8 cellular contexts compared by ENCODE assay signal in the genomic region with DNA sequence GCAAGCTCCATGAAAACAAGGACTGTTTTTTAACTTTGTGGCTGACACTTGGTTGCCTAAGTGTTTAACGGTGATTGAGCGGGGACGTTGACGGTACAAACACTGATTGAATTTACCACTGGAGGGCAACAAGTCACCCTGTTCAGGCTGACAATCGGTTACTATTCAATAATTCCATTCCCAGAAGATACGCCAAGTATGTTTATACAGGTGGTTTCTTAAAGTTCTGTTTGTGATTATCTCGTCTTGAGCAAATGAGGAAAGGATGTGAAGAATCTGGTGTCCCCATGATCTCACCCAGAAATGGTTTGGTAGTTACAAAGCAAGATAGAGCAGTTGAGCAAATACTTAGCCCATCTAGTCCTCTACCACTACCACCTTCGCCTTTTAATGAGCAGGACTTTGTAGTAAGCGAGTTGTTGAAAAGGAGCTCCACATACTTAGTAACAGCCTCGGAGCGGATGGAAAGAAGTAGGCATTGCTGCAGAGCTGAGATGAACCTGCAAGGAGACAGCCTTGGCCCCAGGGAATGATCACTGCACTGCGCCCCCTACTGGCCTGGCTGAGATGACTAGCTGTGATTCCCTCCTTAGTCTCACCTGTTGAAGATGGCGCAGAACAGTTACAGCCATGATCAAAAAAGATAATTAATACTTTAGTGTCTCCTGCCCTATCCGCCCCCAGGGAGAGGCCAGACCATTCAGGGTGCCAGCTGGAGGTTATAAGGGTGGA. TPM values are rescaled to one million over a fixed set of nuclear protein-coding genes. Genes with fewer than 3 reads are reported as not detected.
DNase-seq lines count a peak whose midpoint lies in the region; ATAC-seq, FAIRE-seq and TF ChIP-seq lines count a peak whose summit lies in the region.

No MANE protein-coding gene starts in this region.

- intact Hi-C loops in kidney (cut with DNase I), result no loop called here

- CTCF ChIA-PET in A549 (lab: Yijun Ruan, JAX), result interaction anchor here (0.6 to 5.3 kb wide), 52 partner anchors 8 to 567 kb away, joined by 3 to 55 read pairs (median 6); partner anchors contain the start of genes DNAJC28, IFNGR2, IL10RB and TMEM50B

- POLR2A ChIA-PET in A549 (lab: Yijun Ruan, JAX), result interaction anchor here (0.6 to 1.1 kb wide), 4 partner anchors 36 to 734 kb away, joined by 3 to 7 read pairs (median 6); partner anchors contain the start of genes DONSON and IFNAR1

- TF ChIP-seq EP300 in A549 (IDR thresholded peaks at IDR 0.05), result no peak

- H3K4me3 ChIP-seq in A549 (peak overlapping the region; percentile 42), cardiac fibroblast (replicated peaks in 1 of 2; ENCODE audit: low read depth in 2 of 2, low read length in 2 of 2) (no peak overlapping the region), kidney (ENCODE audit: low read length in 2 of 2) (peak overlapping the region in 1 of 2 donors; percentile 35)

- H3K4me1 ChIP-seq in A549, result peaks cover 13% of the 10 kb centered on the region
- H3K4me1 ChIP-seq in kidney (ENCODE audit: control insufficient read depth in 1 of 2, insufficient read depth in 1 of 2, low read depth in 1 of 2, low read length in 2 of 2), result peaks cover 3 to 6% of the 10 kb centered on the region in 2 donors

- H3K4me2 ChIP-seq in A549, result peak overlapping the region; percentile 86

- H3K36me3 ChIP-seq in kidney (ENCODE audit: control insufficient read depth in 1 of 2, insufficient read depth in 2 of 2, low read length in 2 of 2), result peaks cover 5 to 7% of the 10 kb centered on the region in 2 donors

- FAIRE-seq in A549 (lab: Jason Lieb, UNC), result no peak
- no peak for FAIRE-seq in kidney (lab: Jason Lieb, UNC)

- ATAC-seq in A549 (peak; percentile 98 to 99), GM18517 (IDR thresholded peaks at IDR 0.05; ENCODE audit: unreplicated experiment) (peak; percentile 80), HG03108 (IDR thresholded peaks at IDR 0.05; ENCODE audit: unreplicated experiment) (peak; percentile 51)

- peak; percentile 67 for TF ChIP-seq CTCF in A549 (IDR thresholded peaks at IDR 0.05)
- TF ChIP-seq CTCF in cardiac fibroblast (IDR thresholded peaks at IDR 0.05; ENCODE audit: low read depth, low read length), result peak; percentile 88
- peak; percentile 81 for TF ChIP-seq CTCF in kidney (IDR thresholded peaks at IDR 0.05; ENCODE audit: borderline replicate concordance, extremely low read depth, insufficient read depth)

- no peak overlapping the region for H3K9ac ChIP-seq in kidney (ENCODE audit: low read length in 2 of 2)

- H3K9me3 ChIP-seq in A549 (no peaks in the 10 kb centered on the region), kidney (ENCODE audit: control insufficient read depth in 1 of 2, low read length in 2 of 2) (no peaks in the 10 kb centered on the region)

- TF ChIP-seq RAD21 in A549 (conservative IDR thresholded peaks at IDR 0.05 in 1 of 2, IDR thresholded peaks at IDR 0.05 in 1 of 2), result peak in 1 of 2 experiments; percentile 54; a peak in 3 of 5 replicates

- no peak for TF ChIP-seq POLR2A in A549 (IDR thresholded peaks at IDR 0.05; ENCODE audit: low read length)

- 11% methylated on average over 14 of the region's 14 CpGs for WGBS in A549 (ENCODE audit: missing lambda C conversion rate)

- H3K27ac ChIP-seq in A549, result peak overlapping the region; percentile 74 to 80
- no peak overlapping the region for H3K27ac ChIP-seq in kidney (ENCODE audit: low read depth in 2 of 2, low read length in 2 of 2)

- DNase-seq in A549 (ENCODE audit: low read depth in 1 of 2, low spot score in 1 of 2) (peak; percentile 70 to 76), NCI-H2227 (lab: John Stamatoyannopoulos, UW; ENCODE audit: unreplicated experiment) (peak; percentile 85), cardiac fibroblast (ENCODE audit: low read depth in 2 of 2) (peak; percentile 65 to 81), kidney (peak; percentile 87)
- peak; percentile 73 to 84 (median 76) for DNase-seq in activated CD4-positive, CD25-positive, alpha-beta regulatory T cell (lab: John Stamatoyannopoulos, UW)
- peak; percentile 80 to 93 (median 83) for DNase-seq in stimulated activated CD4-positive, alpha-beta T cell treated with anti-CD3 and anti-CD28 coated beads, Interleukin-1b, Interleukin-23, amount 100 ng/mL, for 24 hours (ENCODE audit: low read depth in 4 of 4, low spot score in 1 of 4)

TF ChIP-seq in A549, 52 proteins besides CTCF, POLR2A, EP300 and RAD21:
- TF ChIP-seq HEYL (CRISPR knock-in tag; IDR thresholded peaks at IDR 0.05) (no peak), JUN (IDR thresholded peaks at IDR 0.05) (no peak), RFX5 (IDR thresholded peaks at IDR 0.05) (no peak), SMC3 (IDR thresholded peaks at IDR 0.05) (peak; percentile 51), CHD4 (IDR thresholded peaks at IDR 0.05; ENCODE audit: borderline replicate concordance) (no peak), CHD2 (IDR thresholded peaks at IDR 0.05; ENCODE audit: low read length, partially characterized antibody) (no peak), MAX (IDR thresholded peaks at IDR 0.05) (no peak), NFE2L2 (conservative IDR thresholded peaks at IDR 0.05; ENCODE audit: low read length) (no peak)
TF ChIP-seq in A549: peak in this region for 1.

RNA-seq across cellular contexts. Expression of gene IFNAR1, which starts 36.3 kb away (rescaled TPM):
- 13.2 and 14.2 TPM in 2 replicates for polyA plus RNA-seq in A549 (2011; rRNA removed)
- polyA plus RNA-seq in A549 (2012; cell fraction: cytosol; rRNA removed), result 5.7 and 6.3 TPM in 2 replicates
- polyA plus RNA-seq in A549 (2012; cell fraction: nucleus; rRNA removed), result 1.7 and 3.2 TPM in 2 replicates
- 13.7 to 16.5 TPM (median 14.1 TPM) in 3 replicates for polyA plus RNA-seq in A549 (2017; fragmentation: RNase III; extraction: RNeasy Plus Mini Kit Qiagen cat#74134 plus additional on column Dnase treatment)
- 11.2 and 11.6 TPM in 2 replicates for polyA minus RNA-seq in A549 (2011; rRNA and poly(A)+ RNA removed)
- total RNA-seq in kidney, result 60.9 TPM
- 15.9 TPM for polyA plus RNA-seq in kidney (ENCODE audit: insufficient read depth, low read depth, low replicate concordance)

RNA-seq across cellular contexts. Expression of gene IFNGR2, which starts 42.2 kb away (rescaled TPM):
- 47.2 and 54.6 TPM in 2 replicates for polyA plus RNA-seq in A549 (2011; rRNA removed)
- 25.3 and 34.4 TPM in 2 replicates for polyA plus RNA-seq in A549 (2012; cell fraction: cytosol; rRNA removed)
- 9.5 and 13.0 TPM in 2 replicates for polyA plus RNA-seq in A549 (2012; cell fraction: nucleus; rRNA removed)
- polyA plus RNA-seq in A549 (2017; fragmentation: RNase III; extraction: RNeasy Plus Mini Kit Qiagen cat#74134 plus additional on column Dnase treatment), result 20.8 to 24.2 TPM (median 21.6 TPM) in 3 replicates
- 52.9 and 71.0 TPM in 2 replicates for polyA minus RNA-seq in A549 (2011; rRNA and poly(A)+ RNA removed)
- 68.3 TPM for total RNA-seq in kidney
- 57.6 TPM for polyA plus RNA-seq in kidney (ENCODE audit: insufficient read depth, low read depth, low replicate concordance)

Comparison
In these comparisons a context has a peak if more than half of its experiments do, and no peak if none do; other contexts are left out.
1. H3K27ac ChIP-seq: peak in A549 (2 of 2); none in kidney (0 of 2).
2. Peak in every context shown above with its lines, with median percentiles within 50 percentile points of each other: ATAC-seq, DNase-seq and CTCF ChIP-seq.